ENCODE assay signal across 8 cellular contexts in the genomic region with DNA sequence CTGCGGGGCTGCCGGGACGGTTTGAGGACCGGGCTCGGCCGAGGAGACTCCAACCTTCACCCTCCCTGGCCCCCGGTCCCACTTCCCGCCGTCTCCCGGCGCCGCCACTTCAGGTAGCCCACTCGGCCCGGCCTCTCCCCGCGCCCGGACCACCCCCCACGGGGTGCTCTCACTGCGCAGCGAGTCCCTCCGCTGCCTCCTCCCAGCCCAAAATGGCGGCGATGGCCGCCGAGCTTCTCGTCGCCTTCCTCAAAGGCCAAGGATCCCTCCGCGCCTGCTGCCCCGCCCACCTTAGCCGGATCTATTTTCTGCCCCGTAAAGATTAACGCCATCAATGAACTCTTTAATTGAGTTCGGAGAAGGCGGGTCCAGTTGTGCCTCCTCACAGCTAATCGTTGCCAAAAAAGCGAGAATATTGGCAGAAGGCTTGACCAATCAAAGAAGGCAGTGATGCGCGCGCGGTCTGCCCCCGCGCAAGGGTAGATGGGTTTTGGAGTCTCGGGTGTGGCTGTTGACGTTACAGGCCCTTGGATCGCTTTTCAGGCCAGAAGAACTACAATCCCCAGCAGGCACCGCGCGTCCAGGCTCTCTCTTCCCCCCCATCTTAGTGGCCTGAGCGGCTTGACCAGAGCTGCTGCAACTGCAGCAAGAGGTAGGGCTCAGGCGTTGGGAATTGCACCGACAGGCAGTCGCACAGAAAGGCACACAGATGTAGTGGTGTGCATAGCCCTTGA. TPM values are rescaled to one million over a fixed set of nuclear protein-coding genes. Genes with fewer than 3 reads are reported as not detected.
DNase-seq lines count a peak whose midpoint lies in the region; FAIRE-seq and TF ChIP-seq lines count a peak whose summit lies in the region.

A gene with protein sequence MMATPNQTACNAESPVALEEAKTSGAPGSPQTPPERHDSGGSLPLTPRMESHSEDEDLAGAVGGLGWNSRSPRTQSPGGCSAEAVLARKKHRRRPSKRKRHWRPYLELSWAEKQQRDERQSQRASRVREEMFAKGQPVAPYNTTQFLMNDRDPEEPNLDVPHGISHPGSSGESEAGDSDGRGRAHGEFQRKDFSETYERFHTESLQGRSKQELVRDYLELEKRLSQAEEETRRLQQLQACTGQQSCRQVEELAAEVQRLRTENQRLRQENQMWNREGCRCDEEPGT (plus strand): TSS at position 588 of the 734 bp plus-strand sequence. CDS start 919 bp downstream, outside the sequence.

- peak; percentile 99 for DNase-seq in GM04503 (ENCODE audit: low read depth)
- peak; percentile 100 for DNase-seq in HFF-Myc (ENCODE audit: extremely low read depth, low read depth)
- peak; percentile 100 for DNase-seq in MV-4-11 (lab: John Stamatoyannopoulos, UW)
- DNase-seq in SJSA1 (ENCODE audit: low read depth in 1 of 2, low spot score in 2 of 2), result peak; percentile 99 to 100
- DNase-seq in activated naive CD4-positive, alpha-beta T cell treated with anti-CD3 and anti-CD28 coated beads for 36 hours, result peak; percentile 99
- peak; percentile 96 for DNase-seq in frontal cortex (ENCODE audit: low spot score in 2 of 2)
- DNase-seq in stromal cell of bone marrow (ENCODE audit: low read depth), result peak; percentile 100

- CTCF ChIA-PET in activated naive CD4-positive, alpha-beta T cell treated with anti-CD3 and anti-CD28 coated beads for 36 hours (lab: Charles Lee), result interaction anchor here (0.6 to 16.6 kb wide), 6 partner anchors 11 to 36 kb away, joined by 3 to 252 read pairs (median 14); partner anchors contain the start of genes ACBD4, HEXIM1 and PLCD3

- H3K4me3 ChIP-seq in HFF-Myc (replicated peaks; ENCODE audit: low read depth, low read length) (peak within 1 kb of the TSS; percentile 81), SJSA1 (peak within 1 kb of the TSS; percentile 88), neuron (ENCODE audit: low read length) (peak within 1 kb of the TSS; percentile 93)

- H3K27me3 ChIP-seq in SJSA1 (replicated peaks) (no peaks in the 10 kb centered on the region), neuron (ENCODE audit: insufficient read depth, low read length) (no peaks in the 10 kb centered on the region)

- peak within 1 kb of the TSS; percentile 42 for H2AFZ ChIP-seq in neuron (ENCODE audit: low read depth, low read length)

- FAIRE-seq in frontal cortex (lab: Jason Lieb, UNC), result peak; percentile 94

- H3K4me1 ChIP-seq in SJSA1 (replicated peaks), result peaks cover 35% of the 10 kb centered on the region
- H3K4me1 ChIP-seq in neuron (ENCODE audit: insufficient read depth, low read length), result peaks cover 18% of the 10 kb centered on the region

- H3K27ac ChIP-seq in SJSA1, result peak within 1 kb of the TSS; percentile 98

- H3K27me3 Mint-ChIP-seq in activated naive CD4-positive, alpha-beta T cell treated with anti-CD3 and anti-CD28 coated beads for 36 hours (ENCODE audit: low read depth), result no peaks in the 10 kb centered on the region

- peaks cover 23% of the 10 kb centered on the region for H3K36me3 Mint-ChIP-seq in activated naive CD4-positive, alpha-beta T cell treated with anti-CD3 and anti-CD28 coated beads for 36 hours (ENCODE audit: low read depth)

- no peak for TF ChIP-seq CTCF in HFF-Myc (IDR thresholded peaks at IDR 0.05; ENCODE audit: low read depth, low read length, missing control alignments)

- peak within 1 kb of the TSS; percentile 96 for H3K27ac Mint-ChIP-seq in activated naive CD4-positive, alpha-beta T cell treated with anti-CD3 and anti-CD28 coated beads for 36 hours

- H3K4me3 Mint-ChIP-seq in activated naive CD4-positive, alpha-beta T cell treated with anti-CD3 and anti-CD28 coated beads for 36 hours, result peak within 1 kb of the TSS; percentile 96

- H3K36me3 ChIP-seq in SJSA1, result peaks cover 20% of the 10 kb centered on the region
- H3K36me3 ChIP-seq in neuron (ENCODE audit: insufficient read depth, low read length), result peaks cover 2% of the 10 kb centered on the region

- H3K9me3 Mint-ChIP-seq in activated naive CD4-positive, alpha-beta T cell treated with anti-CD3 and anti-CD28 coated beads for 36 hours, result no peaks in the 10 kb centered on the region

- H3K9me3 ChIP-seq in SJSA1 (replicated peaks) (no peaks in the 10 kb centered on the region), neuron (ENCODE audit: low read length) (no peaks in the 10 kb centered on the region)

- intact Hi-C loops in activated naive CD4-positive, alpha-beta T cell treated with anti-CD3 and anti-CD28 coated beads for 36 hours (cut with micrococcal nuclease), result loop anchor here (1.0 kb wide), 7 partner anchors 10 to 386 kb away; partner anchors contain the start of genes ACBD4, HEXIM1 and NMT1

- H3K4me1 Mint-ChIP-seq in activated naive CD4-positive, alpha-beta T cell treated with anti-CD3 and anti-CD28 coated beads for 36 hours (ENCODE audit: low read depth), result peaks cover 32% of the 10 kb centered on the region

RNA-seq across cellular contexts. Expression of the gene that starts here (rescaled TPM):
- 8.0 and 10.0 TPM in 2 replicates for total RNA-seq in SJSA1 (2014; rRNA removed; shearing (Covaris generic))
- total RNA-seq in activated naive CD4-positive, alpha-beta T cell treated with anti-CD3 and anti-CD28 coated beads for 36 hours, result 1 to 10 TPM; 3.5 TPM
- 8.2 TPM for total RNA-seq in frontal cortex

Comparison
In these comparisons a context has a peak if more than half of its experiments do, and no peak if none do; other contexts are left out.
1. Peak in every context shown above with its lines: DNase-seq, H3K4me3 ChIP-seq and H3K27ac ChIP-seq.